Comparison of ENCODE assay signal across 22 cellular contexts in genomic region chr20:41314386-41314785, GRCh38. TPM values are rescaled to one million over a fixed set of nuclear protein-coding genes. Genes with fewer than 3 reads are reported as not detected.
DNase-seq lines count a peak whose midpoint lies in the region; ATAC-seq and TF ChIP-seq lines count a peak whose summit lies in the region.
"Had no signal": no experiment of that assay in that cellular context is flagged by ENCODE, and none has a peak within 500 bp of the region (broad histone marks: within the 10 kb centered on the region; RNA-seq: fewer than 3 reads in every experiment).

No MANE protein-coding gene starts in this region.

- H3K4me2 ChIP-seq in Loucy (ENCODE audit: low read depth, low read length, poor library complexity, severe bottlenecking): peak overlapping the region; percentile 31

- H3K4me3 Mint-ChIP-seq in CD4-positive, CD25-positive, alpha-beta regulatory T cell: peak overlapping the region in 3 of 4 donors; percentile 68 to 92 (median 88)
- no peak overlapping the region for H3K4me3 Mint-ChIP-seq in progenitor cell of endocrine pancreas (ENCODE audit: low read depth)
- H3K4me3 Mint-ChIP-seq: activated B cell treated with CpG ODN at 0.5 μM for 24 hours; activated CD4-positive, alpha-beta memory T cell treated with anti-CD3 and anti-CD28 coated beads for 36 hours; activated naive CD4-positive, alpha-beta T cell treated with anti-CD3 and anti-CD28 coated beads for 36 hours; T-helper 2 cell treated with Interferon-gamma antibody and Interleukin-4, amounts not matched to agents 5 μg/mL and 100 μg/mL, for 36 hours had no signal

- DNase-seq in CD4-positive, CD25-positive, alpha-beta regulatory T cell: no peak
- peak; percentile 17 for DNase-seq in fibroblast of gingiva (ENCODE audit: low read depth)
- DNase-seq in sigmoid colon: no peak
- DNase-seq in lower lobe of right lung: no peak
- DNase-seq in NCI-H2081 (lab: John Stamatoyannopoulos, UW): no peak
- no peak for DNase-seq in NCI-H774 (lab: John Stamatoyannopoulos, UW)
- no peak for DNase-seq in progenitor cell of endocrine pancreas (ENCODE audit: low spot score, unreplicated experiment)
- DNase-seq: activated B cell treated with CpG ODN at 0.5 μM for 24 hours; activated CD4-positive, alpha-beta memory T cell treated with anti-CD3 and anti-CD28 coated beads for 36 hours; activated naive CD4-positive, alpha-beta T cell treated with anti-CD3 and anti-CD28 coated beads for 36 hours; activated T-cell treated with anti-CD3 and anti-CD28 coated beads for 4 hours; DMS53; left colon; NCI-H1436; stimulated activated CD4-positive, alpha-beta T cell treated with anti-CD3 and anti-CD28 coated beads, Interleukin-4, amount 100 ng/mL, for 4 hours; substantia nigra had no signal

- TF ChIP-seq EP300 in sigmoid colon (IDR thresholded peaks at IDR 0.05): no peak

- H3K36me3 Mint-ChIP-seq in CD4-positive, CD25-positive, alpha-beta regulatory T cell: peaks cover 9% of the 10 kb centered on the region
- H3K36me3 Mint-ChIP-seq in progenitor cell of endocrine pancreas (ENCODE audit: insufficient read depth): no peaks in the 10 kb centered on the region
- H3K36me3 Mint-ChIP-seq: activated CD4-positive, alpha-beta memory T cell treated with anti-CD3 and anti-CD28 coated beads for 36 hours had no signal

- no peaks in the 10 kb centered on the region for H3F3A ChIP-seq in Loucy (ENCODE audit: low read depth)

- H3K79me2 ChIP-seq in Loucy (ENCODE audit: insufficient read depth, low read length): peaks cover 63% of the 10 kb centered on the region

- intact Hi-C loops in sigmoid colon (cut with DNase I) (no loop called here), lower lobe of right lung (cut with DNase I) (no loop called here)

- TF ChIP-seq CTCF in Loucy (conservative IDR thresholded peaks at IDR 0.05; ENCODE audit: low read length) (no peak), sigmoid colon (IDR thresholded peaks at IDR 0.05) (no peak), lower lobe of right lung (IDR thresholded peaks at IDR 0.05) (no peak), progenitor cell of endocrine pancreas (IDR thresholded peaks at IDR 0.05; ENCODE audit: unreplicated experiment) (no peak)

- H3K36me3 ChIP-seq in CD4-positive, CD25-positive, alpha-beta regulatory T cell (ENCODE audit: control insufficient read depth, insufficient read depth, low read length): no peaks in the 10 kb centered on the region
- H3K36me3 ChIP-seq in Loucy (ENCODE audit: insufficient read depth, low read length) (no peaks in the 10 kb centered on the region), sigmoid colon (no peaks in the 10 kb centered on the region), lower lobe of right lung (no peaks in the 10 kb centered on the region)
- H3K36me3 ChIP-seq: HAP-1 had no signal

- H3K4me1 ChIP-seq in CD4-positive, CD25-positive, alpha-beta regulatory T cell (ENCODE audit: control insufficient read depth, insufficient read depth, low read length, poor library complexity, severe bottlenecking): peaks cover 16% of the 10 kb centered on the region
- H3K4me1 ChIP-seq in Loucy (ENCODE audit: insufficient read depth, low read length, poor library complexity, severe bottlenecking): peaks cover 46% of the 10 kb centered on the region
- H3K4me1 ChIP-seq in sigmoid colon: peaks cover 0 to 46% (median 33%) of the 10 kb centered on the region in 4 donors
- peaks cover 17% of the 10 kb centered on the region for H3K4me1 ChIP-seq in lower lobe of right lung

- no peak overlapping the region for H2AFZ ChIP-seq in Loucy (ENCODE audit: low read length)

- TF ChIP-seq POLR2A in sigmoid colon (IDR thresholded peaks at IDR 0.05): no peak

- peaks cover 13% of the 10 kb centered on the region for H4K20me1 ChIP-seq in Loucy (ENCODE audit: insufficient read depth, low read length, poor library complexity, severe bottlenecking)

- no peak overlapping the region for H3K4me3 ChIP-seq in CD4-positive, CD25-positive, alpha-beta regulatory T cell (ENCODE audit: low read depth, low read length)
- H3K4me3 ChIP-seq in Loucy (ENCODE audit: low read length, poor library complexity, severe bottlenecking) (no peak overlapping the region), sigmoid colon (no peak overlapping the region), lower lobe of right lung (no peak overlapping the region)
- H3K4me3 ChIP-seq: coronary artery, HAP-1 had no signal

- H3K27ac Mint-ChIP-seq in CD4-positive, CD25-positive, alpha-beta regulatory T cell: no peak overlapping the region
- no peak overlapping the region for H3K27ac Mint-ChIP-seq in progenitor cell of endocrine pancreas
- H3K27ac Mint-ChIP-seq: activated B cell treated with CpG ODN at 0.5 μM for 24 hours; activated CD4-positive, alpha-beta memory T cell treated with anti-CD3 and anti-CD28 coated beads for 36 hours; activated naive CD4-positive, alpha-beta T cell treated with anti-CD3 and anti-CD28 coated beads for 36 hours; T-helper 2 cell treated with Interferon-gamma antibody and Interleukin-4, amounts not matched to agents 5 μg/mL and 100 μg/mL, for 36 hours had no signal

- no peak overlapping the region for H3K27ac ChIP-seq in CD4-positive, CD25-positive, alpha-beta regulatory T cell (ENCODE audit: insufficient read depth, low read length, poor library complexity, severe bottlenecking)
- H3K27ac ChIP-seq in sigmoid colon (peak overlapping the region; percentile 87 to 95 (median 92)), lower lobe of right lung (no peak overlapping the region)

- no peak for ATAC-seq in CD4-positive, CD25-positive, alpha-beta regulatory T cell (ENCODE audit: low read depth in 2 of 2)
- no peak for ATAC-seq in lower lobe of right lung
- ATAC-seq: left colon, Panc1 had no signal

- H3K27me3 ChIP-seq in CD4-positive, CD25-positive, alpha-beta regulatory T cell (ENCODE audit: control insufficient read depth, insufficient read depth, low read length): no peaks in the 10 kb centered on the region
- H3K27me3 ChIP-seq in Loucy (ENCODE audit: insufficient read depth, low read length, poor library complexity, severe bottlenecking) (no peaks in the 10 kb centered on the region), sigmoid colon (no peaks in the 10 kb centered on the region), lower lobe of right lung (ENCODE audit: low read depth) (no peaks in the 10 kb centered on the region)

- peaks cover 2 to 25% (median 18%) of the 10 kb centered on the region in 4 donors for H3K4me1 Mint-ChIP-seq in CD4-positive, CD25-positive, alpha-beta regulatory T cell
- peaks cover 7% of the 10 kb centered on the region for H3K4me1 Mint-ChIP-seq in progenitor cell of endocrine pancreas (ENCODE audit: low read depth)

- H3K9me2 ChIP-seq in Loucy (replicated peaks; ENCODE audit: low read depth, low read length): no peaks in the 10 kb centered on the region

- H3K27me3 Mint-ChIP-seq in CD4-positive, CD25-positive, alpha-beta regulatory T cell: peaks cover 7% of the 10 kb centered on the region
- H3K27me3 Mint-ChIP-seq in progenitor cell of endocrine pancreas: peaks cover 2% of the 10 kb centered on the region
- H3K27me3 Mint-ChIP-seq: activated B cell treated with CpG ODN at 0.5 μM for 24 hours; activated CD4-positive, alpha-beta memory T cell treated with anti-CD3 and anti-CD28 coated beads for 36 hours had no signal

- WGBS in sigmoid colon, 2 donors: 86 to 93% methylated on average over 2 of the region's 2 CpGs

- H3K9me3 Mint-ChIP-seq in CD4-positive, CD25-positive, alpha-beta regulatory T cell: no peaks in the 10 kb centered on the region
- H3K9me3 Mint-ChIP-seq in progenitor cell of endocrine pancreas (ENCODE audit: low read depth): no peaks in the 10 kb centered on the region
- H3K9me3 Mint-ChIP-seq: activated B cell treated with CpG ODN at 0.5 μM for 24 hours; activated CD4-positive, alpha-beta memory T cell treated with anti-CD3 and anti-CD28 coated beads for 36 hours; activated naive CD4-positive, alpha-beta T cell treated with anti-CD3 and anti-CD28 coated beads for 36 hours; T-helper 2 cell treated with Interferon-gamma antibody and Interleukin-4, amounts not matched to agents 5 μg/mL and 100 μg/mL, for 36 hours had no signal

- peak overlapping the region; percentile 14 for H3K9ac ChIP-seq in Loucy (ENCODE audit: low read depth, low read length, poor library complexity, severe bottlenecking)

- H3K9me3 ChIP-seq in CD4-positive, CD25-positive, alpha-beta regulatory T cell (ENCODE audit: control insufficient read depth in 2 of 2, low read length in 2 of 2): no peaks in the 10 kb centered on the region
- H3K9me3 ChIP-seq in Loucy (ENCODE audit: insufficient read depth, low read depth, low read length) (no peaks in the 10 kb centered on the region), sigmoid colon (no peaks in the 10 kb centered on the region), lower lobe of right lung (no peaks in the 10 kb centered on the region)
- H3K9me3 ChIP-seq: HAP-1 had no signal

RNA-seq across cellular contexts. Expression of gene ZHX3, which starts 3.1 kb away (rescaled TPM):
- 8.8 TPM for total RNA-seq in CD4-positive, CD25-positive, alpha-beta regulatory T cell
- 1 to 10 TPM in 3 of 4 donors, under 1 TPM in 1; 0.42 to 3.8 (median 2.1) TPM for polyA plus RNA-seq in CD4-positive, CD25-positive, alpha-beta regulatory T cell
- total RNA-seq in sigmoid colon (10 to 100 TPM; 39.2 to 69.0 (median 51.1) TPM), lower lobe of right lung (34.5 TPM), progenitor cell of endocrine pancreas (8.9 and 9.1 TPM in 2 replicates)
- polyA plus RNA-seq in sigmoid colon: 10 to 100 TPM in 1 of 3 donors, 1 to 10 TPM in 2; 3.6 to 13.8 (median 4.4) TPM

RNA-seq across cellular contexts. Expression of gene LPIN3, which starts 26.2 kb away (rescaled TPM):
- total RNA-seq in CD4-positive, CD25-positive, alpha-beta regulatory T cell: 0.35 TPM
- under 1 TPM in 1 of 4 donors, not detected in 3; 0.10 TPM for polyA plus RNA-seq in CD4-positive, CD25-positive, alpha-beta regulatory T cell
- total RNA-seq in sigmoid colon (10 to 100 TPM in 3 of 4 donors, 1 to 10 TPM in 1; 6.8 to 32.1 (median 15.8) TPM), lower lobe of right lung (16.3 TPM), progenitor cell of endocrine pancreas (18.3 and 18.4 TPM in 2 replicates)
- polyA plus RNA-seq in sigmoid colon: 10 to 100 TPM in 1 of 3 donors, 1 to 10 TPM in 2; 6.7 to 50.9 (median 7.2) TPM

RNA-seq across cellular contexts. Expression of gene EMILIN3, which starts 52.2 kb away (rescaled TPM):
- total RNA-seq in CD4-positive, CD25-positive, alpha-beta regulatory T cell: not detected
- polyA plus RNA-seq in CD4-positive, CD25-positive, alpha-beta regulatory T cell: not detected
- 1 to 10 TPM in 3 of 4 donors, under 1 TPM in 1; 0.66 to 4.3 (median 3.2) TPM for total RNA-seq in sigmoid colon
- 1 to 10 TPM in 1 of 3 donors, not detected in 2; 1.0 TPM for polyA plus RNA-seq in sigmoid colon
- 0.15 TPM for total RNA-seq in lower lobe of right lung
- 0.96 and 1.3 TPM in 2 replicates for total RNA-seq in progenitor cell of endocrine pancreas
- total RNA-seq: activated B cell treated with CpG ODN at 0.5 μM for 24 hours; activated CD4-positive, alpha-beta memory T cell treated with anti-CD3 and anti-CD28 coated beads for 36 hours; activated naive CD4-positive, alpha-beta T cell treated with anti-CD3 and anti-CD28 coated beads for 36 hours; endothelial cell of umbilical vein had no signal

Comparison
In these comparisons a context has a peak if more than half of its experiments do, and no peak if none do; other contexts are left out.
1. H3K27ac ChIP-seq: peak in sigmoid colon (4 of 4); none in CD4-positive, CD25-positive, alpha-beta regulatory T cell (single experiment) and lower lobe of right lung (single experiment).